ENCODE assay signal across 8 cellular contexts in genomic region chr5:75668988-75669760, GRCh38. TPM values are rescaled to one million over a fixed set of nuclear protein-coding genes. Genes with fewer than 3 reads are reported as not detected.
DNase-seq lines count a peak whose midpoint lies in the region; ATAC-seq and TF ChIP-seq lines count a peak whose summit lies in the region.

No MANE protein-coding gene starts in this region.

- peaks cover 11 to 17% (median 13%) of the 10 kb centered on the region in 10 experiments; a peak in 18 of 20 replicates for H3K4me1 ChIP-seq in BLaER1 treated with 17β-estradiol and CSF1 and Interleukin-3, amounts not matched to agents 10 nM and 100 nM
- peaks cover 12% of the 10 kb centered on the region for H3K4me1 ChIP-seq in left ventricle myocardium inferior

- H3K4me2 ChIP-seq in BLaER1 treated with 17β-estradiol and CSF1 and Interleukin-3, amounts not matched to agents 10 nM and 100 nM: peak overlapping the region; percentile 28 to 70 (median 47); a peak in 21 of 22 replicates

- no peaks in the 10 kb centered on the region for H3K27me3 ChIP-seq in BLaER1 treated with 17β-estradiol and CSF1 and Interleukin-3, amounts not matched to agents 10 nM and 100 nM
- no peaks in the 10 kb centered on the region for H3K27me3 ChIP-seq in left ventricle myocardium inferior (ENCODE audit: low read depth)

- H4K20me1 ChIP-seq in BLaER1 treated with 17β-estradiol and CSF1 and Interleukin-3, amounts not matched to agents 10 nM and 100 nM: no peaks in the 10 kb centered on the region

- peaks cover 13 to 27% (median 20%) of the 10 kb centered on the region in 11 experiments for H3K36me3 ChIP-seq in BLaER1 treated with 17β-estradiol and CSF1 and Interleukin-3, amounts not matched to agents 10 nM and 100 nM
- peaks cover 11% of the 10 kb centered on the region for H3K36me3 ChIP-seq in left ventricle myocardium inferior

- H3K27ac ChIP-seq in BLaER1 treated with 17β-estradiol and CSF1 and Interleukin-3, amounts not matched to agents 10 nM and 100 nM: peak overlapping the region in 1 of 11 experiments; percentile 8; a peak in 1 of 22 replicates
- H3K27ac ChIP-seq in left ventricle myocardium inferior (replicated peaks): no peak overlapping the region

- H3K9me3 ChIP-seq in BLaER1 treated with 17β-estradiol and CSF1 and Interleukin-3, amounts not matched to agents 10 nM and 100 nM (replicated peaks in 1 of 11): no peaks in the 10 kb centered on the region
- no peaks in the 10 kb centered on the region for H3K9me3 ChIP-seq in left ventricle myocardium inferior (replicated peaks)

- intact Hi-C loops in left ventricle myocardium inferior (cut with micrococcal nuclease): no loop called here

- H3K9ac ChIP-seq in BLaER1 treated with 17β-estradiol and CSF1 and Interleukin-3, amounts not matched to agents 10 nM and 100 nM: no peak overlapping the region; a peak in 1 of 22 replicates

- peak; percentile 92 for ATAC-seq in GM18907 (IDR thresholded peaks at IDR 0.05; ENCODE audit: unreplicated experiment)
- peak; percentile 93 for ATAC-seq in HG03103 (IDR thresholded peaks at IDR 0.05; ENCODE audit: low read depth, unreplicated experiment)

- no peak overlapping the region for H3K4me3 ChIP-seq in BLaER1 treated with 17β-estradiol and CSF1 and Interleukin-3, amounts not matched to agents 10 nM and 100 nM
- peak overlapping the region; percentile 10 for H3K4me3 ChIP-seq in left ventricle myocardium inferior

- DNase-seq in NCI-H510A treated with DMSO at 0.1 percent for 48 hours (lab: John Stamatoyannopoulos, UW): peak; percentile 57
- peak; percentile 14 to 28 for DNase-seq in activated CD8-positive, alpha-beta memory T cell treated with anti-CD3 and anti-CD28 coated beads for 4 hours (ENCODE audit: low read depth in 2 of 2)
- DNase-seq in left ventricle myocardium inferior: no peak
- DNase-seq in stimulated activated CD4-positive, alpha-beta T cell treated with anti-CD3 and anti-CD28 coated beads, Interleukin-2, amount 100 ng/mL, for 48 hours: peak; percentile 44 to 57
- DNase-seq in effector CD8-positive, alpha-beta T cell (lab: John Stamatoyannopoulos, UW): no peak

- TF ChIP-seq CTCF in left ventricle myocardium inferior (IDR thresholded peaks at IDR 0.05; ENCODE audit: borderline replicate concordance): no peak

RNA-seq across cellular contexts. Expression of gene POC5, which starts 48.1 kb away (rescaled TPM):
- total RNA-seq in left ventricle myocardium inferior: 2.7 TPM

RNA-seq across cellular contexts. Expression of gene ANKDD1B, which starts 57.9 kb away (rescaled TPM):
- 0.27 TPM for total RNA-seq in left ventricle myocardium inferior

Comparison
In these comparisons a context has a peak if more than half of its experiments do, and no peak if none do; other contexts are left out.
1. DNase-seq: peak in NCI-H510A treated with DMSO at 0.1 percent for 48 hours (single experiment), activated CD8-positive, alpha-beta memory T cell treated with anti-CD3 and anti-CD28 coated beads for 4 hours (2 of 2) and stimulated activated CD4-positive, alpha-beta T cell treated with anti-CD3 and anti-CD28 coated beads, Interleukin-2, amount 100 ng/mL, for 48 hours (2 of 2); none in left ventricle myocardium inferior (single experiment) and effector CD8-positive, alpha-beta T cell (single experiment).